17 cellular contexts compared by ENCODE assay signal in the genomic region with DNA sequence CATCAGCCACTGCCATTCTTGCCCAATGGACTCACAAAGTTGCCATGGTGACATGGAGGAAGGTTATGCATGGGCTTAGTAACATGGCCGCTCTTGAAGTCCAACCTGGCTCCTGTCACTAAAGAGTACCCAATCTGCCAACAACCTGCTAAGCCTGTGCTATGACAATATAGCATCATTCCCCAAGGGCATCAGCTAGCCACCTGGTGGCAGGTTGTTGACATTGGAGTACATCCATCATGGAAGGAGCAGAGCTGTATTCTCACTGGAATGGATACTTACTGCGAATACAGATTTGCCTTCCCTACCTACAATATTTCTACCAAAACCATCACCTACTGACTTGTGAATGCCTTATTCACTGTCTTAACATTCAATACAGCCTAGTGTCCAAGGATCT.
DNase-seq lines count a peak whose midpoint lies in the region; ATAC-seq and TF ChIP-seq lines count a peak whose summit lies in the region.
"Had no signal": no experiment of that assay in that cellular context is flagged by ENCODE, and none has a peak within 500 bp of the region (broad histone marks: within the 10 kb centered on the region; RNA-seq: fewer than 3 reads in every experiment).

No MANE protein-coding gene starts in this region.

- H3K4me1 ChIP-seq in foreskin keratinocyte = no peaks in the 10 kb centered on the region
- H3K4me1 ChIP-seq: heart right ventricle, suprapubic skin had no signal

- no peak overlapping the region for H3K27ac ChIP-seq in foreskin keratinocyte
- H3K27ac ChIP-seq: dorsolateral prefrontal cortex, heart right ventricle, neutrophil, suprapubic skin had no signal

- H3K27me3 ChIP-seq in foreskin keratinocyte = no peaks in the 10 kb centered on the region
- H3K27me3 ChIP-seq: neutrophil, suprapubic skin had no signal

- TF ChIP-seq CTCF in GM12864 (IDR thresholded peaks at IDR 0.05; ENCODE audit: low read depth, low read length, missing control alignments) (peak; percentile 9), foreskin keratinocyte (conservative IDR thresholded peaks at IDR 0.05) (peak; percentile 9)

- no peak overlapping the region for H3K4me3 ChIP-seq in GM12864 (ENCODE audit: low read depth, low read length)
- H3K4me3 ChIP-seq: dorsolateral prefrontal cortex, heart right ventricle, suprapubic skin had no signal

- DNase-seq in COR-L47 (lab: John Stamatoyannopoulos, UW) (peak; percentile 21), GM12864 (ENCODE audit: low read depth) (no peak), NCI-H2081 treated with DMSO at 0.1 percent for 48 hours (lab: John Stamatoyannopoulos, UW) (peak; percentile 7), foreskin keratinocyte (no peak), GM19240 (ENCODE audit: insufficient read length, low spot score) (no peak), LoVo (ENCODE audit: low spot score) (no peak)
- DNase-seq: activated CD4-positive, alpha-beta T cell treated with anti-CD3 and anti-CD28 coated beads, Interleukin-2, amount 10 ng/mL, durations not matched to agents 7 days and 5 days; activated naive CD8-positive, alpha-beta T cell treated with anti-CD3 and anti-CD28 coated beads for 36 hours; activated T-cell treated with anti-CD3 and anti-CD28 coated beads, Interleukin-2, amount 50 U/mL, for 4 hours; dorsolateral prefrontal cortex; EL; heart right ventricle; kidney; NCI-H1436 treated with DMSO at 0.1 percent for 48 hours had no signal

- ATAC-seq in foreskin keratinocyte = no peak
- no peak for ATAC-seq in GM21528 (IDR thresholded peaks at IDR 0.05; ENCODE audit: low FRiP score, unreplicated experiment)
- ATAC-seq: activated T-cell treated with anti-CD3 and anti-CD28 coated beads, Interleukin-2, amount 50 U/mL, for 4 hours; heart right ventricle had no signal

Comparison
In these comparisons a context has a peak if more than half of its experiments do, and no peak if none do; other contexts are left out.
1. DNase-seq: peak in COR-L47 (single experiment) and NCI-H2081 treated with DMSO at 0.1 percent for 48 hours (single experiment); none in GM12864 (single experiment), foreskin keratinocyte (0 of 2), GM19240 (single experiment) and LoVo (single experiment).